31 cellular contexts compared by ENCODE assay signal in the genomic region with DNA sequence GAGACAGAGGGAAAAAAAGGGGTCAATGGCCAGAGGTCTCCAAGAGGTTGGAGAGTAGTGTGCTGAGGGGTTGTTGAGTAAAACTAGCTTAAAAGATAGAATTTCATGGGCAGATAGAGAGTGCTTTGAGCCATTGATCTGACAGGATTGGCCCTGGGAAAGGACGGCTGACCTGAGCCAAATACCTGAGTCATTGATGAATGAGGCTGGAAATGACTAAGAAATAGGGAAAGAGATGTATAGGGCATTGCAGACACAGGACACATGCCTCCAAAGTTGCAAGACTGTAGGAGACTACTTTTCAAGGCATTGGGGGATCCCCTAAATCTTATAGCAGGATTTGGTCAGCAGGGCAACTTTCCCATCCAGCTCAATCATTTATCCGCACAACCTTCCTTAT.
"Had no signal": no experiment of that assay in that cellular context is flagged by ENCODE, and none has a peak within 500 bp of the region (broad histone marks: within the 10 kb centered on the region; RNA-seq: fewer than 3 reads in every experiment).

No MANE protein-coding gene starts in this region.

- H3K4me1 ChIP-seq: colonic mucosa, gastroesophageal sphincter had no signal

- H3K27me3 Mint-ChIP-seq: activated CD4-positive, alpha-beta memory T cell treated with anti-CD3 and anti-CD28 coated beads, Interleukin-2, amount 10 ng/mL, durations not matched to agents 7 days and 5 days; activated CD4-positive, alpha-beta T cell treated with anti-CD3 and anti-CD28 coated beads, Interleukin-2, amount 10 ng/mL, durations not matched to agents 7 days and 5 days had no signal

- H3K9me3 ChIP-seq: colonic mucosa had no signal

- FAIRE-seq: astrocyte, endometrium, endothelial cell of umbilical vein had no signal

- H3K27ac Mint-ChIP-seq: activated CD4-positive, alpha-beta memory T cell treated with anti-CD3 and anti-CD28 coated beads, Interleukin-2, amount 10 ng/mL, durations not matched to agents 7 days and 5 days; activated CD4-positive, alpha-beta T cell treated with anti-CD3 and anti-CD28 coated beads, Interleukin-2, amount 10 ng/mL, durations not matched to agents 7 days and 5 days; activated naive CD8-positive, alpha-beta T cell; activated T-cell treated with anti-CD3 and anti-CD28 coated beads, Interleukin-2, amount 50 U/mL, for 24 hours; activated T-helper 17 cell treated with anti-CD3 and anti-CD28 coated beads, Interleukin-2, amount 50 U/mL, for 72 hours; WTC11 had no signal

- H3K27ac ChIP-seq: brain microvascular endothelial cell, cardiac muscle cell, colonic mucosa, gastroesophageal sphincter, VCaP had no signal

- ATAC-seq: activated T-helper 17 cell treated with anti-CD3 and anti-CD28 coated beads, Interleukin-2, amount 50 U/mL, for 72 hours; esophagus mucosa; gastroesophageal sphincter; WTC11 had no signal

- H3K36me3 Mint-ChIP-seq: activated naive CD8-positive, alpha-beta T cell had no signal

- H3K4me3 Mint-ChIP-seq: activated CD4-positive, alpha-beta memory T cell treated with anti-CD3 and anti-CD28 coated beads, Interleukin-2, amount 10 ng/mL, durations not matched to agents 7 days and 5 days; activated CD4-positive, alpha-beta T cell treated with anti-CD3 and anti-CD28 coated beads, Interleukin-2, amount 10 ng/mL, durations not matched to agents 7 days and 5 days; activated naive CD8-positive, alpha-beta T cell; activated T-cell treated with anti-CD3 and anti-CD28 coated beads, Interleukin-2, amount 50 U/mL, for 24 hours; activated T-helper 17 cell treated with anti-CD3 and anti-CD28 coated beads, Interleukin-2, amount 50 U/mL, for 72 hours; WTC11 had no signal

- H3K9me3 Mint-ChIP-seq: activated CD4-positive, alpha-beta memory T cell treated with anti-CD3 and anti-CD28 coated beads, Interleukin-2, amount 10 ng/mL, durations not matched to agents 7 days and 5 days; activated CD4-positive, alpha-beta T cell treated with anti-CD3 and anti-CD28 coated beads, Interleukin-2, amount 10 ng/mL, durations not matched to agents 7 days and 5 days; activated T-cell treated with anti-CD3 and anti-CD28 coated beads, Interleukin-2, amount 50 U/mL, for 24 hours; activated T-helper 17 cell treated with anti-CD3 and anti-CD28 coated beads, Interleukin-2, amount 50 U/mL, for 72 hours had no signal

- H3K27me3 ChIP-seq: brain microvascular endothelial cell, cardiac muscle cell, colonic mucosa had no signal

- H3K4me3 ChIP-seq: cardiac muscle cell, colonic mucosa, gastroesophageal sphincter had no signal

- H3K4me1 Mint-ChIP-seq: activated CD4-positive, alpha-beta memory T cell treated with anti-CD3 and anti-CD28 coated beads, Interleukin-2, amount 10 ng/mL, durations not matched to agents 7 days and 5 days; activated CD4-positive, alpha-beta T cell treated with anti-CD3 and anti-CD28 coated beads, Interleukin-2, amount 10 ng/mL, durations not matched to agents 7 days and 5 days; activated T-helper 17 cell treated with anti-CD3 and anti-CD28 coated beads, Interleukin-2, amount 50 U/mL, for 72 hours had no signal

- DNase-seq: activated CD4-positive, alpha-beta memory T cell treated with anti-CD3 and anti-CD28 coated beads, Interleukin-2, amount 10 ng/mL, durations not matched to agents 7 days and 5 days; activated CD4-positive, alpha-beta T cell treated with anti-CD3 and anti-CD28 coated beads for 1 hour; activated CD4-positive, alpha-beta T cell treated with anti-CD3 and anti-CD28 coated beads for 4 hours; activated CD4-positive, alpha-beta T cell treated with anti-CD3 and anti-CD28 coated beads, Interleukin-2, amount 10 ng/mL, durations not matched to agents 7 days and 5 days; activated CD4-positive, alpha-beta T cell treated with anti-CD3 and anti-CD28 coated beads, Interleukin-2, amount 50 U/mL, for 4 hours; activated CD8-positive, alpha-beta memory T cell treated with anti-CD3 and anti-CD28 coated beads, Interleukin-2, amount 50 U/mL, for 48 hours; activated effector memory CD4-positive, alpha-beta T cell treated with Interleukin-2 at 50 U/mL for 16 hours; activated gamma-delta T cell treated with Interleukin-2 at 50 U/mL for 16 hours; activated naive CD4-positive, alpha-beta T cell treated with anti-CD3 and anti-CD28 coated beads, Interleukin-2, amount 50 U/mL, for 16 hours; activated naive CD4-positive, alpha-beta T cell treated with Interleukin-2 at 50 U/mL for 16 hours; activated T-cell treated with anti-CD3 and anti-CD28 coated beads for 4 hours; activated T-cell treated with anti-CD3 and anti-CD28 coated beads, Interleukin-2, amount 50 U/mL, for 24 hours; amniotic stem cell; anterior cingulate cortex; brain microvascular endothelial cell; central memory CD4-positive, alpha-beta T cell; cerebellar nuclear complex; colonic mucosa; effector CD8-positive, alpha-beta T cell; foreskin melanocyte; T-helper 2 cell had no signal

- H3K36me3 ChIP-seq: brain microvascular endothelial cell, cardiac muscle cell, colonic mucosa, gastroesophageal sphincter had no signal
